9 cellular contexts compared by ENCODE assay signal in the genomic region with DNA sequence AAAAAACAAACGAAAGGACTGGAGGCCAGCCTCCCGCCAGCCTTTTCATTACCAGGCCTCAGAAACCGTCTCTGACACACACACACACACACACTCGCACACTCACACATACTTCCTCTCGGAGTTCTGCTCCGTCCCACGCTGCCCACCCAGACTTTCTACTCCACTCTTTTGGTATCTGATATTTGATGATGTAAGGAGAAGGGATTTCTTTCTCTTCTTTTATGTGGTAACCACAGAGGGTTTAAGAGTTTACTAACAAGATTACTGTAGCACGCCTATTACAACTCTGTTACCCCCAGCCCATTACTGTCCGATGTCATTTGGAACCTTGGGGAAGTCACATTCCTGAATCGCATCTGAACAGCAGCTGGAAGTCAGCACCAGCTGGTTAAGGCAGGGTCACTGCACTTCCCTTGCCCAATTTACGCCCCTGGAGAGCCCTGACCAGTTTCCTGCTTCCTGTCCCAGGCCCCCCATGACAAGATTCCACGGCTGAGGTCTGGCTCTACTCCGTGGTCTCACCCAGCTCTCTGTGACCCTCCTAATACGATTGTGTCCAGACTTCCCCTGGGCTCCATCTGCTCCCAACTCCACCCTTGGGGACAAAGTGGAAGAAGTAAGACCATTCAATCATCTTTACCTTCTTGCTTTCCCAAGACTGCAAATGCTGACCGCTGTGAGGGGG. TPM values are rescaled to one million over a fixed set of nuclear protein-coding genes. Genes with fewer than 3 reads are reported as not detected.
A peak's percentile ranks its signal among the peaks of the same experiment; 100 is the strongest.
DNase-seq lines count a peak whose midpoint lies in the region; ATAC-seq lines count a peak whose summit lies in the region.
"Had no signal": no experiment of that assay in that cellular context is flagged by ENCODE, and none has a peak within 500 bp of the region (broad histone marks: within the 10 kb centered on the region; RNA-seq: fewer than 3 reads in every experiment).

No MANE protein-coding gene starts in this region.

- H3K27me3 Mint-ChIP-seq in immature natural killer cell (ENCODE audit: low read depth in 3 of 3): peaks cover 13 to 40% (median 23%) of the 10 kb centered on the region in 3 donors

- no peaks in the 10 kb centered on the region for H3K9me3 Mint-ChIP-seq in immature natural killer cell

- ATAC-seq in GM18873 (IDR thresholded peaks at IDR 0.05; ENCODE audit: low FRiP score, unreplicated experiment) (no peak), HG03342 (IDR thresholded peaks at IDR 0.05; ENCODE audit: unreplicated experiment) (no peak)

- DNase-seq in activated CD4-positive, alpha-beta T cell treated with anti-CD3 and anti-CD28 coated beads for 48 hours: peak; percentile 36
- no peak for DNase-seq in activated CD4-positive, alpha-beta T cell treated with anti-CD3 and anti-CD28 coated beads, Interleukin-2, amount 50 U/mL, for 1 hour
- peak; percentile 60 for DNase-seq in amniotic epithelial cell (ENCODE audit: low read depth)
- no peak for DNase-seq in immature natural killer cell
- DNase-seq in stimulated activated CD4-positive, alpha-beta T cell treated with anti-CD3 and anti-CD28 coated beads, Interleukin-4, amount 100 ng/mL, for 4 hours: peak; percentile 22 to 42
- DNase-seq in OCI-M1 (lab: John Stamatoyannopoulos, UW): no peak
- DNase-seq: DND-41 had no signal

- H3K4me3 Mint-ChIP-seq in immature natural killer cell: peak overlapping the region; percentile 78 to 90 (median 82)

- peaks cover 0 to 8% (median 4%) of the 10 kb centered on the region in 3 donors for H3K36me3 Mint-ChIP-seq in immature natural killer cell

- H3K27ac Mint-ChIP-seq in immature natural killer cell: no peak overlapping the region

- peaks cover 11 to 17% of the 10 kb centered on the region in 2 donors for H3K4me1 Mint-ChIP-seq in immature natural killer cell

RNA-seq across cellular contexts. Expression of gene DENND2A, which starts 1.1 kb away (rescaled TPM):
- polyA plus RNA-seq in immature natural killer cell: not detected

RNA-seq across cellular contexts. Expression of gene ADCK2, which starts 33.2 kb away (rescaled TPM):
- 10 to 100 TPM; 27.8 to 37.1 (median 33.9) TPM for polyA plus RNA-seq in immature natural killer cell

RNA-seq across cellular contexts. Expression of gene NDUFB2, which starts 57.0 kb away (rescaled TPM):
- 1,000 to 10,000 TPM in 1 of 3 donors, 100 to 1,000 TPM in 2; 742 to 1,051 (median 942) TPM for polyA plus RNA-seq in immature natural killer cell

Comparison
In these comparisons a context has a peak if more than half of its experiments do, and no peak if none do; other contexts are left out.
1. DNase-seq: peak in activated CD4-positive, alpha-beta T cell treated with anti-CD3 and anti-CD28 coated beads for 48 hours (single experiment), amniotic epithelial cell (single experiment) and stimulated activated CD4-positive, alpha-beta T cell treated with anti-CD3 and anti-CD28 coated beads, Interleukin-4, amount 100 ng/mL, for 4 hours (2 of 2); none in activated CD4-positive, alpha-beta T cell treated with anti-CD3 and anti-CD28 coated beads, Interleukin-2, amount 50 U/mL, for 1 hour (single experiment), immature natural killer cell (0 of 3) and OCI-M1 (single experiment).